ENCODE assay signal across 21 cellular contexts in genomic region chr5:104096451-104096850, GRCh38.
DNase-seq lines count a peak whose midpoint lies in the region; ATAC-seq, FAIRE-seq and TF ChIP-seq lines count a peak whose summit lies in the region.
"Had no signal": no experiment of that assay in that cellular context is flagged by ENCODE, and none has a peak within 500 bp of the region (broad histone marks: within the 10 kb centered on the region; RNA-seq: fewer than 3 reads in every experiment).

No MANE protein-coding gene starts in this region.

- no peaks in the 10 kb centered on the region for H3K9me3 ChIP-seq in HEK293 (ENCODE audit: control insufficient read depth, insufficient read depth, low read depth, low read length)
- no peaks in the 10 kb centered on the region for H3K9me3 ChIP-seq in K562 (replicated peaks; ENCODE audit: control insufficient read depth, insufficient read depth, low read depth, low read length)
- H3K9me3 ChIP-seq: BE2C, Caco-2, HAP-1 had no signal

- H3K27me3 ChIP-seq in K562 (ENCODE audit: control insufficient read depth in 2 of 2, insufficient read depth in 2 of 2, low read length in 2 of 2) = no peaks in the 10 kb centered on the region
- H3K27me3 ChIP-seq: BE2C had no signal

- in situ Hi-C loops in K562 (cut with MboI) = no loop called here

- H3K9ac ChIP-seq in K562 (ENCODE audit: insufficient read depth in 1 of 2, low read depth in 2 of 2, low read length in 2 of 2) = no peak overlapping the region

- no peak overlapping the region for H3K4me3 Mint-ChIP-seq in stimulated activated memory B cell treated with anti-CD40 and anti-IgM and Interleukin-4, amounts not matched to agents 10 μg/mL and 1 μg/mL and 100 μg/mL, for 72 hours
- H3K4me3 Mint-ChIP-seq: CD8-positive, alpha-beta memory T cell had no signal

- no peak overlapping the region for H3K27ac ChIP-seq in HEK293 (ENCODE audit: extremely low read depth, low read depth, low read length)
- H3K27ac ChIP-seq in K562 (ENCODE audit: extremely low read depth, low read depth, low read length) = no peak overlapping the region
- H3K27ac ChIP-seq: HL-60 had no signal

- H3K9me3 Mint-ChIP-seq in stimulated activated memory B cell treated with anti-CD40 and anti-IgM and Interleukin-4, amounts not matched to agents 10 μg/mL and 1 μg/mL and 100 μg/mL, for 72 hours = no peaks in the 10 kb centered on the region

- TF ChIP-seq RAD21 in K562 (CRISPR knock-in tag; conservative IDR thresholded peaks at IDR 0.05 in 1 of 2, IDR thresholded peaks at IDR 0.05 in 1 of 2) = no peak

- no peak for FAIRE-seq in K562 (lab: Jason Lieb, UNC)
- FAIRE-seq: A204.1, D721Med, GM19239 had no signal

- POLR2A ChIA-PET in HEK293 (lab: Yijun Ruan, JAX) = no interaction called here
- POLR2A ChIA-PET in K562 (lab: Yijun Ruan, JAX) = no interaction called here

- H3K4me3 ChIP-seq in HEK293 (ENCODE audit: low read depth, low read length) (no peak overlapping the region), K562 (no peak overlapping the region)
- H3K4me3 ChIP-seq: HAP-1 had no signal

- no peak overlapping the region for H3K27ac Mint-ChIP-seq in stimulated activated memory B cell treated with anti-CD40 and anti-IgM and Interleukin-4, amounts not matched to agents 10 μg/mL and 1 μg/mL and 100 μg/mL, for 72 hours
- H3K27ac Mint-ChIP-seq: CD4-positive, CD25-positive, alpha-beta regulatory T cell; CD8-positive, alpha-beta memory T cell had no signal

- H3K36me3 Mint-ChIP-seq in stimulated activated memory B cell treated with anti-CD40 and anti-IgM and Interleukin-4, amounts not matched to agents 10 μg/mL and 1 μg/mL and 100 μg/mL, for 72 hours = no peaks in the 10 kb centered on the region
- H3K36me3 Mint-ChIP-seq: CD4-positive, CD25-positive, alpha-beta regulatory T cell; CD8-positive, alpha-beta memory T cell had no signal

- H3K4me2 ChIP-seq in K562 (ENCODE audit: insufficient read depth, low read length) = no peak overlapping the region

- ATAC-seq in K562 (no peak), HG03442 (IDR thresholded peaks at IDR 0.05; ENCODE audit: unreplicated experiment) (no peak)
- ATAC-seq in stimulated activated memory B cell treated with anti-CD40 and anti-IgM and Interleukin-4, amounts not matched to agents 10 μg/mL and 1 μg/mL and 100 μg/mL, for 72 hours = no peak

- H3K36me3 ChIP-seq in HEK293 (ENCODE audit: control insufficient read depth in 2 of 2, insufficient read depth in 1 of 2, low read length in 2 of 2) = no peaks in the 10 kb centered on the region
- peaks cover 4% of the 10 kb centered on the region; the same call in 2 of the 3 replicates for H3K36me3 ChIP-seq in K562 (ENCODE audit: control insufficient read depth, insufficient read depth, low read length)
- H3K36me3 ChIP-seq: BE2C, HAP-1 had no signal

- no peak overlapping the region for H2AFZ ChIP-seq in K562 (ENCODE audit: low read depth, low read length)

- H3K79me2 ChIP-seq in K562 (ENCODE audit: control insufficient read depth, insufficient read depth, low read length) = no peaks in the 10 kb centered on the region

- intact Hi-C loops in K562 (cut with micrococcal nuclease) = no loop called here

- TF ChIP-seq CTCF in HEK293 (tag by site-specific recombination; IDR thresholded peaks at IDR 0.05) (no peak), K562 (IDR thresholded peaks at IDR 0.05 in 2 of 3, conservative IDR thresholded peaks at IDR 0.05 in 1 of 3; ENCODE audit: insufficient read depth in 2 of 3, low read depth in 1 of 3, low read length in 3 of 3) (no peak)

- H3K9me1 ChIP-seq in K562 (ENCODE audit: control insufficient read depth, insufficient read depth, low read length) = no peaks in the 10 kb centered on the region

- H3K4me1 Mint-ChIP-seq in stimulated activated memory B cell treated with anti-CD40 and anti-IgM and Interleukin-4, amounts not matched to agents 10 μg/mL and 1 μg/mL and 100 μg/mL, for 72 hours = no peaks in the 10 kb centered on the region
- H3K4me1 Mint-ChIP-seq: CD8-positive, alpha-beta memory T cell had no signal

- BruUV-seq in K562 (replicated peaks; lab: Mats Ljungman, UMichigan) = no TSS peak

- 83% methylated on average over 5 of the region's 5 CpGs for WGBS in K562 (ENCODE audit: insufficient coverage, low coverage, missing lambda C conversion rate)

- H4K20me1 ChIP-seq in K562 (replicated peaks; ENCODE audit: control insufficient read depth, insufficient read depth, low read length) = no peaks in the 10 kb centered on the region

- H3K4me1 ChIP-seq in HEK293 (ENCODE audit: control insufficient read depth, insufficient read depth, low read length) (no peaks in the 10 kb centered on the region), K562 (replicated peaks in 1 of 2; ENCODE audit: control insufficient read depth in 2 of 2, insufficient read depth in 2 of 2, low read length in 2 of 2) (no peaks in the 10 kb centered on the region)
- H3K4me1 ChIP-seq: Caco-2, HAP-1 had no signal

- DNase-seq in SKM-1 treated with dmso at 0.1 percent for 144 hours (lab: John Stamatoyannopoulos, UW; ENCODE audit: unreplicated experiment) (peak; percentile 18), SKM-1 (lab: John Stamatoyannopoulos, UW; ENCODE audit: unreplicated experiment) (no peak), K562 (ENCODE audit: extremely low read depth in 1 of 4, low spot score in 3 of 4) (no peak)
- no peak for DNase-seq in stimulated activated CD4-positive, alpha-beta T cell treated with anti-CD3 and anti-CD28 coated beads, Interleukin-1b, Interleukin-23, amount 100 ng/mL, for 48 hours
- DNase-seq: ACHN; BE2C; C1 segment of cervical spinal cord; Caco-2; CD4-positive, CD25-positive, alpha-beta regulatory T cell; CD8-positive, alpha-beta memory T cell; DMS153; DMS79; GF-D8 had no signal

- CTCF ChIA-PET in HEK293 (lab: Yijun Ruan, JAX) = interaction anchor here (0.8 kb wide), 1 partner anchor 98 kb away, joined by 3 read pairs; no protein-coding TSS in a partner anchor
- CTCF ChIA-PET in K562 (lab: Yijun Ruan, JAX; ENCODE audit: low intra/inter-chr PET ratio) = no interaction called here

- TF ChIP-seq EP300 in K562 (IDR thresholded peaks at IDR 0.05; ENCODE audit: low read length) = no peak

- no peaks in the 10 kb centered on the region for H3K27me3 Mint-ChIP-seq in stimulated activated memory B cell treated with anti-CD40 and anti-IgM and Interleukin-4, amounts not matched to agents 10 μg/mL and 1 μg/mL and 100 μg/mL, for 72 hours
- H3K27me3 Mint-ChIP-seq: CD4-positive, CD25-positive, alpha-beta regulatory T cell; CD8-positive, alpha-beta memory T cell had no signal

- no peak for TF ChIP-seq POLR2A in K562 (conservative IDR thresholded peaks at IDR 0.05)

TF ChIP-seq in HEK293, 187 proteins besides CTCF, POLR2A, EP300 and RAD21:
- TF ChIP-seq ZBTB8A (tag by site-specific recombination; IDR thresholded peaks at IDR 0.05) = 0 out of 2 replicates have a peak, but pooled peaks have one; percentile 10
- no peak for TF ChIP-seq ZBTB11 (tag by site-specific recombination; conservative IDR thresholded peaks at IDR 0.05; ENCODE audit: low read depth)

TF ChIP-seq in K562, 482 proteins besides CTCF, POLR2A, EP300 and RAD21:
- TF ChIP-seq NFIC (IDR thresholded peaks at IDR 0.05) = peak; percentile 22; the same call in 1 of the 2 replicates
- no peak for TF ChIP-seq ZNF717 (CRISPR knock-in tag; IDR thresholded peaks at IDR 0.05)
